ENCODE assay signal across 9 cellular contexts in genomic region chr1:42420911-42421585, GRCh38. TPM values are rescaled to one million over a fixed set of nuclear protein-coding genes. Genes with fewer than 3 reads are reported as not detected.
DNase-seq lines count a peak whose midpoint lies in the region; ATAC-seq and TF ChIP-seq lines count a peak whose summit lies in the region.
"Had no signal": no experiment of that assay in that cellular context is flagged by ENCODE, and none has a peak within 500 bp of the region (broad histone marks: within the 10 kb centered on the region; RNA-seq: fewer than 3 reads in every experiment).

No MANE protein-coding gene starts in this region.

- ATAC-seq in left lung (peak; percentile 59), HG03520 (IDR thresholded peaks at IDR 0.05; ENCODE audit: unreplicated experiment) (no peak)

- no peak overlapping the region for H3K27ac ChIP-seq in left lung

- intact Hi-C loops in left lung (cut with DNase I): no loop called here

- no peaks in the 10 kb centered on the region for H3K9me3 ChIP-seq in left lung

- TF ChIP-seq CTCF in astrocyte of the spinal cord (IDR thresholded peaks at IDR 0.05; ENCODE audit: low read depth, low read length): no peak
- TF ChIP-seq CTCF in left lung (IDR thresholded peaks at IDR 0.05): no peak

- in situ Hi-C loops in astrocyte of the spinal cord (cut with HindIII; ENCODE audit: low sequenced_read_pairs): no loop called here

- H3K4me3 ChIP-seq in astrocyte of the spinal cord (ENCODE audit: low read depth, low read length): no peak overlapping the region
- no peak overlapping the region for H3K4me3 ChIP-seq in left lung

- DNase-seq in AG08396 (ENCODE audit: low spot score) (peak; percentile 46), NCI-H1694 (lab: John Stamatoyannopoulos, UW) (peak; percentile 99), astrocyte of the spinal cord (ENCODE audit: low read depth, low spot score) (peak; percentile 90), left lung (peak in 1 of 2 donors; percentile 58), erythroblast (lab: John Stamatoyannopoulos, UW) (no peak), T-helper 1 cell (no peak)
- DNase-seq in stimulated activated CD4-positive, alpha-beta T cell treated with anti-CD3 and anti-CD28 coated beads, Interleukin-12 subunit alpha, Interleukin-12 subunit beta, amount 100 ng/mL, for 4 hours: no peak
- DNase-seq: CD4-positive, CD25-positive, alpha-beta regulatory T cell had no signal

- no peaks in the 10 kb centered on the region for H3K36me3 ChIP-seq in left lung

- no peak for TF ChIP-seq POLR2A in erythroblast (IDR thresholded peaks at IDR 0.05; ENCODE audit: low read length)

- no peaks in the 10 kb centered on the region for H3K27me3 ChIP-seq in left lung

- H3K4me1 ChIP-seq in left lung: peaks cover 0 to 4% of the 10 kb centered on the region in 2 donors

RNA-seq across cellular contexts. Expression of gene ZMYND12, which starts 34.8 kb away (rescaled TPM):
- total RNA-seq in left lung: 1 to 10 TPM; 2.4 to 3.8 TPM

RNA-seq across cellular contexts. Expression of gene PPCS, which starts 35.3 kb away (rescaled TPM):
- total RNA-seq in left lung: 10 to 100 TPM; 59.0 to 60.0 TPM

RNA-seq across cellular contexts. Expression of gene RIMKLA, which starts 40.5 kb away (rescaled TPM):
- 10 to 100 TPM in 1 of 2 donors, 1 to 10 TPM in 1; 7.8 to 11.4 TPM for total RNA-seq in left lung
- total RNA-seq: CD4-positive, CD25-positive, alpha-beta regulatory T cell had no signal

RNA-seq across cellular contexts. Expression of gene CCDC30, which starts 42.0 kb away (rescaled TPM):
- total RNA-seq in left lung: 1 to 10 TPM; 4.5 to 6.8 TPM

Comparison
In these comparisons a context has a peak if more than half of its experiments do, and no peak if none do; other contexts are left out.
1. DNase-seq: peak in AG08396 (single experiment), NCI-H1694 (single experiment) and astrocyte of the spinal cord (single experiment); none in erythroblast (0 of 2), stimulated activated CD4-positive, alpha-beta T cell treated with anti-CD3 and anti-CD28 coated beads, Interleukin-12 subunit alpha, Interleukin-12 subunit beta, amount 100 ng/mL, for 4 hours (single experiment) and T-helper 1 cell (0 of 5).